In genomic region chr10:47397256-47397655, GRCh38 we compare ENCODE assay signal across 30 cellular contexts. TPM values are rescaled to one million over a fixed set of nuclear protein-coding genes. Genes with fewer than 3 reads are reported as not detected.
"Had no signal": no experiment of that assay in that cellular context is flagged by ENCODE, and none has a peak within 500 bp of the region (broad histone marks: within the 10 kb centered on the region; RNA-seq: fewer than 3 reads in every experiment).

No MANE protein-coding gene starts in this region.

- H3K27ac ChIP-seq: brain microvascular endothelial cell, Peyer's patch, SJCRH30 had no signal

- DNase-seq: activated CD4-positive, alpha-beta memory T cell treated with anti-CD3 and anti-CD28 coated beads, Interleukin-2, amount 10 ng/mL, durations not matched to agents 7 days and 5 days; activated CD4-positive, alpha-beta T cell treated with anti-CD3 and anti-CD28 coated beads for 36 hours; activated CD4-positive, alpha-beta T cell treated with anti-CD3 and anti-CD28 coated beads, Interleukin-2, amount 50 U/mL, for 1 hour; activated gamma-delta T cell; activated naive CD4-positive, alpha-beta T cell treated with anti-CD3 and anti-CD28 coated beads for 36 hours; activated T-cell treated with anti-CD3 and anti-CD28 coated beads for 4 hours; amygdala; brain microvascular endothelial cell; KG1; NCI-H1092; NCI-H1694; NCI-H2029; NCI-H2107; NCI-H2171 treated with DMSO at 0.1 percent for 48 hours; NCI-H510A treated with DMSO at 0.1 percent for 48 hours; NCI-H69; NK-92 treated with Interleukin-12 subunit alpha and Interleukin-12 subunit beta, amount 100 ng/mL, for 24 hours; OCI-M1; Peyer's patch; SJCRH30; SK-N-SH; T-helper 1 cell; WERI-Rb-1 had no signal

- H3K27ac Mint-ChIP-seq: activated CD4-positive, alpha-beta memory T cell treated with anti-CD3 and anti-CD28 coated beads, Interleukin-2, amount 10 ng/mL, durations not matched to agents 7 days and 5 days; activated CD4-positive, alpha-beta T cell treated with anti-CD3 and anti-CD28 coated beads for 36 hours; activated naive CD4-positive, alpha-beta T cell treated with anti-CD3 and anti-CD28 coated beads for 36 hours; activated naive CD8-positive, alpha-beta T cell; activated T-helper 17 cell treated with anti-CD3 and anti-CD28 coated beads, Interleukin-2, amount 50 U/mL, for 72 hours; IgD-negative memory B cell had no signal

- H3K4me1 Mint-ChIP-seq: activated CD4-positive, alpha-beta memory T cell treated with anti-CD3 and anti-CD28 coated beads, Interleukin-2, amount 10 ng/mL, durations not matched to agents 7 days and 5 days; activated CD4-positive, alpha-beta T cell treated with anti-CD3 and anti-CD28 coated beads for 36 hours; activated T-helper 17 cell treated with anti-CD3 and anti-CD28 coated beads, Interleukin-2, amount 50 U/mL, for 72 hours; IgD-negative memory B cell had no signal

- H3K4me3 Mint-ChIP-seq: activated CD4-positive, alpha-beta memory T cell treated with anti-CD3 and anti-CD28 coated beads, Interleukin-2, amount 10 ng/mL, durations not matched to agents 7 days and 5 days; activated CD4-positive, alpha-beta T cell treated with anti-CD3 and anti-CD28 coated beads for 36 hours; activated naive CD4-positive, alpha-beta T cell treated with anti-CD3 and anti-CD28 coated beads for 36 hours; activated naive CD8-positive, alpha-beta T cell; activated T-helper 17 cell treated with anti-CD3 and anti-CD28 coated beads, Interleukin-2, amount 50 U/mL, for 72 hours; IgD-negative memory B cell had no signal

- ATAC-seq: activated CD4-positive, alpha-beta T cell treated with anti-CD3 and anti-CD28 coated beads for 36 hours had no signal

- H3K27me3 ChIP-seq: brain microvascular endothelial cell, Peyer's patch, SJCRH30 had no signal

- H3K36me3 Mint-ChIP-seq: activated naive CD8-positive, alpha-beta T cell; IgD-negative memory B cell had no signal

- H3K9ac ChIP-seq: SK-N-SH had no signal

- H3K4me1 ChIP-seq: Peyer's patch had no signal

- H3K4me2 ChIP-seq: SK-N-SH had no signal

- H3K9me3 ChIP-seq: Peyer's patch, SJCRH30, SK-N-SH had no signal

- H3K4me3 ChIP-seq: Peyer's patch, SJCRH30 had no signal

- H3K36me3 ChIP-seq: brain microvascular endothelial cell, Peyer's patch, SJCRH30, WERI-Rb-1 had no signal

- H3K9me3 Mint-ChIP-seq: activated naive CD4-positive, alpha-beta T cell treated with anti-CD3 and anti-CD28 coated beads for 36 hours; activated T-helper 17 cell treated with anti-CD3 and anti-CD28 coated beads, Interleukin-2, amount 50 U/mL, for 72 hours; IgD-negative memory B cell had no signal

RNA-seq across cellular contexts. Expression of gene ZNF488, which starts 13.2 kb away (rescaled TPM):
- polyA plus RNA-seq: IgD-negative memory B cell had no signal

RNA-seq across cellular contexts. Expression of gene RBP3, which starts 49.1 kb away (rescaled TPM):
- total RNA-seq: activated CD4-positive, alpha-beta memory T cell treated with anti-CD3 and anti-CD28 coated beads, Interleukin-2, amount 10 ng/mL, durations not matched to agents 7 days and 5 days; activated CD4-positive, alpha-beta T cell treated with anti-CD3 and anti-CD28 coated beads for 36 hours; activated CD8-positive, alpha-beta memory T cell treated with anti-CD3 and anti-CD28 coated beads for 36 hours; activated naive CD4-positive, alpha-beta T cell treated with anti-CD3 and anti-CD28 coated beads for 36 hours; activated T-helper 17 cell treated with anti-CD3 and anti-CD28 coated beads, Interleukin-2, amount 50 U/mL, for 72 hours; LHCN-M2; M059J; Peyer's patch; SJCRH30; T-helper 2 cell treated with Interferon-gamma antibody and Interleukin-4, amounts not matched to agents 100 ng/mL and 5 ng/mL, for 36 hours had no signal
- polyA plus RNA-seq: IgD-negative memory B cell, SK-N-SH had no signal
